10 cellular contexts compared by ENCODE assay signal in the genomic region with DNA sequence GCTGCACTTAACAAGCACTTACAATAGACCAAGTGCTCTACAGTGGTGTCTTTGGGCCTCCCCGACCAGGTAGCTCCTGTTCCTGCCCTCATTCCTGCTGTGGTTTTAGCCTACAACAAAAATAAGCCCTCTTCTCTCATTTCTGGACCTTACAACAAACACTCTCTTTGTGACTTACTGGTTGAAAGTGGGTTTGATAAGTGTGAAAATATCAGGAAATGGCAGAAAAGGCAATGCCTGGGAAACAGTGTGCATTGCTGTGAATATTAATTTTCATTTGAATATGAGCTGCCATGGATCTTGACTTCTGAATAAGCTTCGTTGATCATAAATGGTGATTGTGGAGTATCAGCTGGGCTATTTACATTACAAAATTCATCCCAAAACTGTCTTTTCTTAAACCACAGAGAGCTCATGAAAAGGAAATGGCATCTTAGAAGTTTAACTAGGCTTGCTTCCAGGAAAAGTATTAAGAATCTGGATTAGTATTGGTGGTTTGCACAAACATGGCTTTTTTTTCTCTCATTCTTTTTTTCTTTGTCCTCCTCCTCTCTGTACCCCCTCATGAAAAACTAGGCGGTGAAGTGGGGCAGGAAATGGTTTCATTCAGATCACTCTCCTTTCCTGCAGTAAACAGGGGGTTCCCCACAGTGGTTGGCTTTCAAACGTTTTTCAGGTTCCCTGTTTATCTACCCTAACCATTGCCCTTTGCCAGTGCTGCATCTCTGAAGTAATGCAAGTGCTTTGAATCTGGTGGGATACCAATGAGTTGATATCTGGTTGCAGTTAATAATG. TPM values are rescaled to one million over a fixed set of nuclear protein-coding genes. Genes with fewer than 3 reads are reported as not detected.
DNase-seq lines count a peak whose midpoint lies in the region; ATAC-seq and TF ChIP-seq lines count a peak whose summit lies in the region.
"Had no signal": no experiment of that assay in that cellular context is flagged by ENCODE, and none has a peak within 500 bp of the region (broad histone marks: within the 10 kb centered on the region; RNA-seq: fewer than 3 reads in every experiment).

No MANE protein-coding gene starts in this region.

- peaks cover 0 to 34% (median 6%) of the 10 kb centered on the region in 4 donors for H3K36me3 ChIP-seq in stomach

- no peak overlapping the region for H3K4me3 ChIP-seq in stomach

- peak; percentile 75 for ATAC-seq in HG02973 (IDR thresholded peaks at IDR 0.05; ENCODE audit: unreplicated experiment)

- TF ChIP-seq POLR2A in stomach (IDR thresholded peaks at IDR 0.05) = no peak

- H3K9me3 ChIP-seq in stomach = no peaks in the 10 kb centered on the region

- 9 to 23% (median 12%) methylated on average over 4 of the region's 4 CpGs for WGBS in stomach, 5 donors

- no peak for TF ChIP-seq CTCF in stomach (IDR thresholded peaks at IDR 0.05)

- H3K27ac ChIP-seq in stomach = peak overlapping the region in 3 of 5 donors; percentile 6 to 44 (median 37)
- H3K27ac ChIP-seq: C4-2B had no signal

- no peaks in the 10 kb centered on the region for H3K27me3 ChIP-seq in stomach

- peaks cover 14 to 18% (median 17%) of the 10 kb centered on the region in 4 donors for H3K4me1 ChIP-seq in stomach

- intact Hi-C loops in stomach (cut with DNase I; ENCODE audit: low total_unique reads) = no loop called here

- TF ChIP-seq EP300 in stomach (IDR thresholded peaks at IDR 0.05) = no peak

- peak; percentile 8 for DNase-seq in activated naive CD4-positive, alpha-beta T cell treated with Interleukin-2 at 50 U/mL for 16 hours
- DNase-seq in activated naive CD4-positive, alpha-beta T cell treated with anti-CD3 and anti-CD28 coated beads, Interleukin-2, amount 50 U/mL, for 16 hours = no peak
- peak; percentile 29 for DNase-seq in T-helper 22 cell (ENCODE audit: low read depth)
- DNase-seq in stomach = no peak
- DNase-seq in HuH-7 (ENCODE audit: low spot score) = no peak
- no peak for DNase-seq in AG20443 (ENCODE audit: low spot score)
- no peak for DNase-seq in NCI-H1930 (lab: John Stamatoyannopoulos, UW)
- DNase-seq: activated CD4-positive, CD25-positive, alpha-beta regulatory T cell had no signal

RNA-seq across cellular contexts. Expression of gene NR4A3, which starts 29.5 kb away (rescaled TPM):
- 10 to 100 TPM in 1 of 5 donors, 1 to 10 TPM in 3, under 1 TPM in 1; 0.58 to 51.8 (median 2.6) TPM for total RNA-seq in stomach
- 1 to 10 TPM; 1.3 to 4.9 (median 3.9) TPM for polyA plus RNA-seq in stomach

RNA-seq across cellular contexts. Expression of gene STX17, which starts 55.2 kb away (rescaled TPM):
- 10 to 100 TPM; 14.2 to 44.8 (median 22.8) TPM for total RNA-seq in stomach
- polyA plus RNA-seq in stomach = 10 to 100 TPM in 2 of 3 donors, 1 to 10 TPM in 1; 4.6 to 11.5 (median 10.1) TPM

Comparison
In these comparisons a context has a peak if more than half of its experiments do, and no peak if none do; other contexts are left out.
1. DNase-seq: peak in activated naive CD4-positive, alpha-beta T cell treated with Interleukin-2 at 50 U/mL for 16 hours (single experiment) and T-helper 22 cell (single experiment); none in activated naive CD4-positive, alpha-beta T cell treated with anti-CD3 and anti-CD28 coated beads, Interleukin-2, amount 50 U/mL, for 16 hours (single experiment), stomach (single experiment), HuH-7 (single experiment), AG20443 (single experiment) and NCI-H1930 (0 of 2).